ENCODE assay signal across 31 cellular contexts in the genomic region with DNA sequence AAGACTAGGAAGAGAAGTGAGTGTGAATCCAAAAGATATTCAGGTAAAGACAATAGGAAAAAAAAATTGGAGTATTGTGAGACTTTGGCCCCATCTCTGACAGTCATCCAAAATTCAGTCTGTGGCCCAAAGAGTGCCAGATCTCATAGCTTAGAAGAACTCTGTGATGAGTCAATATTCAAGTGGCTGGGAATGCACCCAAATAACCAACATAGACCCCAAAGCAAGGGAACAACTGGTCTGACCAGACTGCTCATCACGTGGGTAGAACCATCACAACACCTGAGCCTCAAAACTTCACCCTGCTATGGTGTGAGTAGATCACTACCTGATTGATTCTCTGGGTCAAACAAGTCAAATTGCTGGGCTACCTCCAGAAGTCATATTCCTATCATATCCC. TPM values are rescaled to one million over a fixed set of nuclear protein-coding genes. Genes with fewer than 3 reads are reported as not detected.
"Had no signal": no experiment of that assay in that cellular context is flagged by ENCODE, and none has a peak within 500 bp of the region (broad histone marks: within the 10 kb centered on the region; RNA-seq: fewer than 3 reads in every experiment).

No MANE protein-coding gene starts in this region.

- FAIRE-seq: endometrium, islet of Langerhans, small intestine had no signal

- H3K27ac ChIP-seq: coronary artery, esophagus squamous epithelium, heart right ventricle, lower lobe of right lung, ovary, right lobe of liver, suprapubic skin, transverse colon, upper lobe of right lung, uterus had no signal

- DNase-seq: dermis blood vessel endothelial cell; effector memory CD8-positive, alpha-beta T cell; erythroblast; esophagus squamous epithelium; foreskin melanocyte; glutamatergic neuron; heart right ventricle; hippocampal formation; kidney glomerular epithelial cell; left colon; left ventricle myocardium superior; lower lobe of right lung; naive thymus-derived CD8-positive, alpha-beta T cell; nephron progenitor cell; nucleus accumbens; ovary; retina; right lobe of liver; small intestine; stimulated activated CD4-positive, alpha-beta T cell treated with anti-CD3 and anti-CD28 coated beads, Interleukin-15, amount 100 ng/mL, for 24 hours; stimulated activated CD4-positive, alpha-beta T cell treated with anti-CD3 and anti-CD28 coated beads, Interleukin-2, amount 100 ng/mL, for 48 hours; stimulated activated naive CD4-positive, alpha-beta T cell; stimulated activated naive CD8-positive, alpha-beta T cell treated with anti-CD3 and anti-CD28 coated beads, Interleukin-15, amount 100 ng/mL, for 72 hours; transverse colon; upper lobe of right lung; uterus had no signal

- H3K36me3 ChIP-seq: esophagus squamous epithelium, heart right ventricle, lower lobe of right lung, ovary, right lobe of liver, suprapubic skin, transverse colon, upper lobe of right lung, uterus had no signal

- H3K27me3 ChIP-seq: esophagus squamous epithelium, heart right ventricle, ovary, right lobe of liver, suprapubic skin, transverse colon, upper lobe of right lung, uterus had no signal

- ATAC-seq: effector memory CD8-positive, alpha-beta T cell; heart right ventricle; left colon; left ventricle myocardium superior; lower lobe of right lung; naive thymus-derived CD8-positive, alpha-beta T cell; right lobe of liver; stimulated activated naive CD8-positive, alpha-beta T cell treated with anti-CD3 and anti-CD28 coated beads, Interleukin-15, amount 100 ng/mL, for 72 hours; upper lobe of right lung had no signal

- H3K4me3 ChIP-seq: coronary artery, esophagus squamous epithelium, heart right ventricle, lower lobe of right lung, ovary, right lobe of liver, suprapubic skin, transverse colon, upper lobe of right lung, uterus had no signal

- H3K9me3 ChIP-seq: esophagus squamous epithelium, heart right ventricle, lower lobe of right lung, ovary, right lobe of liver, suprapubic skin, transverse colon, upper lobe of right lung, uterus had no signal

- H3K4me1 ChIP-seq: esophagus squamous epithelium, heart right ventricle, lower lobe of right lung, right lobe of liver, suprapubic skin, transverse colon, upper lobe of right lung, uterus had no signal

RNA-seq across cellular contexts. Expression of a gene that starts 51.1 kb away (rescaled TPM):
- total RNA-seq: dermis blood vessel endothelial cell; esophagus squamous epithelium; left colon; lower lobe of right lung; naive thymus-derived CD8-positive, alpha-beta T cell; pulmonary artery endothelial cell; suprapubic skin; upper lobe of right lung had no signal
- polyA plus RNA-seq: naive thymus-derived CD8-positive, alpha-beta T cell had no signal
